ENCODE assay signal across 1 cellular context in genomic region chr3:45240292-45240691, GRCh38.
TF ChIP-seq lines count a peak whose summit lies in the region.

No MANE protein-coding gene starts in this region.

TF ChIP-seq in GM12878, 131 proteins besides CTCF, POLR2A, EP300 and RAD21 (continued from another document):
- no peak for TF ChIP-seq ZBTB33 (IDR thresholded peaks at IDR 0.05)
- TF ChIP-seq USF2 (IDR thresholded peaks at IDR 0.05; ENCODE audit: borderline replicate concordance, low read depth, low read length): no peak
- TF ChIP-seq IKZF2 (IDR thresholded peaks at IDR 0.05): no peak
- no peak for TF ChIP-seq KDM1A (IDR thresholded peaks at IDR 0.05; ENCODE audit: borderline replicate concordance)
- no peak for TF ChIP-seq SREBF2 (IDR thresholded peaks at IDR 0.05; ENCODE audit: low read length)
- TF ChIP-seq MEF2B (IDR thresholded peaks at IDR 0.05; ENCODE audit: partially characterized antibody, poor library complexity, severe bottlenecking): peak; percentile 96
